Comparison of ENCODE assay signal across 8 cellular contexts in the genomic region with DNA sequence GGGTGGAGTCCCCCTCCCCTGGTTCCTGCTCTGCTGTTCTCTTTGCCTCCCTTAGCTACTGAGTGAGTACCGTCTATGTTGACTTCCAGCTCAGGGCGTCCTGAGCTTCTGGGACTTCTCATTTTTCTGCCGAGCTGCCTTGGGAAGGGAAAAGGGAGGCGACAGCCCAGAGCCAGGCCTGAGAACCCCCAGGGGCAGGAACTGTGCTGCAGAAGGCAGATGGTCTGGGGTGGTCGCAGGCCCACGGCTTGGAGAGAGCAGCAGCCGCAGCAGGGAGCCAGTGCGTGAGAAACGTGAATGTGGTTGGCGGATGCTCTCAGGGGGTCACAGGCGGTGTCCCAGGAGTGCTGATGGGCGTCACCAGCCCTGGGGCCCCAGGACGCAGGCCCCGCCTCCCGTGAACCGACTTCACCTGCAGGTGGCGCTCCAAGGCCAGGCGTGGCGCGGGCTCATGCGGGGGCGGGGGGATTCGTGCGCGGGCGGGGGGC. TPM values are rescaled to one million over a fixed set of nuclear protein-coding genes. Genes with fewer than 3 reads are reported as not detected.
A peak's percentile ranks its signal among the peaks of the same experiment; 100 is the strongest.
DNase-seq lines count a peak whose midpoint lies in the region; ATAC-seq and TF ChIP-seq lines count a peak whose summit lies in the region.

No MANE protein-coding gene starts in this region.

- H3K9me3 ChIP-seq in heart left ventricle (no peaks in the 10 kb centered on the region), smooth muscle cell (replicated peaks; ENCODE audit: low read depth) (no peaks in the 10 kb centered on the region)

- TF ChIP-seq POLR2A in heart left ventricle (IDR thresholded peaks at IDR 0.05): no peak

- H3K27ac ChIP-seq in heart left ventricle (peak overlapping the region in 2 of 12 donors; percentile 13 to 37), smooth muscle cell (ENCODE audit: low read depth) (no peak overlapping the region)

- ATAC-seq in HG03354 (IDR thresholded peaks at IDR 0.05; ENCODE audit: poor library complexity, severe bottlenecking, unreplicated experiment): peak; percentile 52
- peak; percentile 51 to 77 (median 70) for ATAC-seq in heart left ventricle
- no peak for ATAC-seq in GM19023 (IDR thresholded peaks at IDR 0.05; ENCODE audit: unreplicated experiment)

- H3K27me3 Mint-ChIP-seq in activated naive CD4-positive, alpha-beta T cell treated with anti-CD3 and anti-CD28 coated beads for 36 hours (ENCODE audit: low read depth): no peaks in the 10 kb centered on the region

- H3K36me3 ChIP-seq in heart left ventricle (no peaks in the 10 kb centered on the region), smooth muscle cell (ENCODE audit: low read depth) (no peaks in the 10 kb centered on the region)

- no peaks in the 10 kb centered on the region for H4K20me1 ChIP-seq in smooth muscle cell (ENCODE audit: low read depth)

- peaks cover 2% of the 10 kb centered on the region for H3K4me1 Mint-ChIP-seq in activated naive CD4-positive, alpha-beta T cell treated with anti-CD3 and anti-CD28 coated beads for 36 hours (ENCODE audit: low read depth)

- H3K36me3 Mint-ChIP-seq in activated naive CD4-positive, alpha-beta T cell treated with anti-CD3 and anti-CD28 coated beads for 36 hours (ENCODE audit: low read depth): no peaks in the 10 kb centered on the region

- intact Hi-C loops in activated naive CD4-positive, alpha-beta T cell treated with anti-CD3 and anti-CD28 coated beads for 36 hours (cut with micrococcal nuclease): loop anchor here (1.0 to 10.0 kb wide), 3 partner anchors 60 to 247 kb away; no protein-coding TSS in a partner anchor
- intact Hi-C loops in heart left ventricle (cut with DNase I): loop anchor here in 9 of 10 donors (1.0 to 10.0 kb wide), 6 partner anchors 65 to 257 kb away; no protein-coding TSS in a partner anchor

- peaks cover 4% of the 10 kb centered on the region for H3F3A ChIP-seq in smooth muscle cell (ENCODE audit: low read depth)

- TF ChIP-seq CTCF in GM12872 (IDR thresholded peaks at IDR 0.05; ENCODE audit: insufficient read depth, low read depth, low read length) (peak; percentile 64; the same call in 2 of the 3 replicates), heart left ventricle (IDR thresholded peaks at IDR 0.05) (peak; percentile 44 to 69 (median 61)), smooth muscle cell (IDR thresholded peaks at IDR 0.05; ENCODE audit: borderline replicate concordance, insufficient read depth, poor library complexity, severe bottlenecking) (peak; percentile 62)

- CTCF ChIA-PET in activated naive CD4-positive, alpha-beta T cell treated with anti-CD3 and anti-CD28 coated beads for 36 hours (lab: Charles Lee): interaction anchor here (1.0 kb wide), 3 partner anchors 10 to 67 kb away, joined by 3 to 9 read pairs (median 3); no protein-coding TSS in a partner anchor

- peaks cover 7% of the 10 kb centered on the region for H3K9me3 Mint-ChIP-seq in activated naive CD4-positive, alpha-beta T cell treated with anti-CD3 and anti-CD28 coated beads for 36 hours

- no peak overlapping the region for H3K9ac ChIP-seq in smooth muscle cell (ENCODE audit: low read depth)

- H3K4me3 ChIP-seq in heart left ventricle (no peak overlapping the region), smooth muscle cell (no peak overlapping the region)

- H3K27ac Mint-ChIP-seq in activated naive CD4-positive, alpha-beta T cell treated with anti-CD3 and anti-CD28 coated beads for 36 hours: peak overlapping the region; percentile 58

- no peak overlapping the region for H2AFZ ChIP-seq in smooth muscle cell (ENCODE audit: low read depth)

- H3K4me1 ChIP-seq in heart left ventricle (peaks cover 0 to 20% (median 6%) of the 10 kb centered on the region in 12 donors), smooth muscle cell (ENCODE audit: low read depth) (no peaks in the 10 kb centered on the region)

- no peak overlapping the region for H3K4me2 ChIP-seq in smooth muscle cell

- DNase-seq in SK-N-DZ (ENCODE audit: low spot score) (peak; percentile 74), heart left ventricle (peak; percentile 68 to 90 (median 76)), smooth muscle cell (lab: John Stamatoyannopoulos, UW; ENCODE audit: unreplicated experiment) (peak; percentile 49), NCI-H226 (no peak)
- peak; percentile 79 for DNase-seq in activated naive CD4-positive, alpha-beta T cell treated with anti-CD3 and anti-CD28 coated beads for 36 hours

- H3K4me3 Mint-ChIP-seq in activated naive CD4-positive, alpha-beta T cell treated with anti-CD3 and anti-CD28 coated beads for 36 hours: no peak overlapping the region

- 4 to 14% (median 7%) methylated on average over 6 to 26 of the region's 26 CpGs for WGBS in heart left ventricle, 4 donors
- 11% methylated on average over 12 of the region's 26 CpGs for WGBS in smooth muscle cell (ENCODE audit: low lambda C conversion rate)

- H3K79me2 ChIP-seq in smooth muscle cell (ENCODE audit: low read depth): no peaks in the 10 kb centered on the region

- H3K27me3 ChIP-seq in heart left ventricle: peaks cover 0 to 3% (median 0%) of the 10 kb centered on the region in 9 donors
- no peaks in the 10 kb centered on the region for H3K27me3 ChIP-seq in smooth muscle cell (ENCODE audit: low read depth)

RNA-seq across cellular contexts. Expression of a gene that starts 9.2 kb away (rescaled TPM):
- polyA plus RNA-seq in SK-N-DZ (2014; cell fraction: cytosol; rRNA removed): 12.2 and 18.0 TPM in 2 replicates
- 20.1 and 20.9 TPM in 2 replicates for polyA plus RNA-seq in SK-N-DZ (2014; cell fraction: nucleus; rRNA removed)
- total RNA-seq in activated naive CD4-positive, alpha-beta T cell treated with anti-CD3 and anti-CD28 coated beads for 36 hours: 1 to 10 TPM; 1.5 to 2.2 TPM
- total RNA-seq in heart left ventricle (10 to 100 TPM; 10.5 to 23.5 (median 15.3) TPM), smooth muscle cell (6.9 and 13.2 TPM in 2 replicates)
- polyA plus RNA-seq in heart left ventricle (10 to 100 TPM; 13.8 to 19.7 TPM), smooth muscle cell (8.3 and 9.3 TPM in 2 replicates)

RNA-seq across cellular contexts. Expression of a gene that starts 55.8 kb away (rescaled TPM):
- polyA plus RNA-seq in SK-N-DZ (2014; cell fraction: cytosol; rRNA removed): 6.8 and 7.5 TPM in 2 replicates
- polyA plus RNA-seq in SK-N-DZ (2014; cell fraction: nucleus; rRNA removed): 13.1 and 14.4 TPM in 2 replicates
- total RNA-seq in activated naive CD4-positive, alpha-beta T cell treated with anti-CD3 and anti-CD28 coated beads for 36 hours: 1 to 10 TPM; 1.5 to 1.9 TPM
- total RNA-seq in heart left ventricle (1 to 10 TPM; 2.6 to 8.9 (median 5.0) TPM), smooth muscle cell (6.3 and 7.6 TPM in 2 replicates)
- polyA plus RNA-seq in heart left ventricle (1 to 10 TPM; 5.1 to 7.6 TPM), smooth muscle cell (11.5 and 12.8 TPM in 2 replicates)
